Comparison of ENCODE assay signal across 13 cellular contexts in the genomic region with DNA sequence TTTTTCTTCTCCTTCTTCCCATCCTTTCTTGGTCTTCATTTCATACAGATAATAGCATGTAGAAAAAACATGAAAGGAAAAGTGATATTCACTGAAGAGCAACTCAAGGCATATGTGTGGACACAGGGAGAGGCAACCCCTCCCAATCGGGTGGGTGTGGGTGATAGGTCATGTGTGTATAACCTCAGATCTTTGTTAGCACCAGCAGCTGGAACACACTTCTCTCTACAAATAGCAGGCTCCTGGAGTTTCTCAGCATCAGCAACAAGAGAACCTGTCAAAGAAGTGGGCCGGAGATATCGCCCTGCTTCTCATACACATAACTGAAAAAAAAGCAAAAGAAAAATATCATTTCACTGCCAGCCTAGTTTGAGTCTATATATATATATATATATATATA.
DNase-seq lines count a peak whose midpoint lies in the region; ATAC-seq and TF ChIP-seq lines count a peak whose summit lies in the region.
"Had no signal": no experiment of that assay in that cellular context is flagged by ENCODE, and none has a peak within 500 bp of the region (broad histone marks: within the 10 kb centered on the region; RNA-seq: fewer than 3 reads in every experiment).

No MANE protein-coding gene starts in this region.

- no peak for TF ChIP-seq CTCF in nephron progenitor cell (IDR thresholded peaks at IDR 0.05)

- peak; percentile 71 to 85 for ATAC-seq in left cardiac atrium
- ATAC-seq: CD8-positive, alpha-beta T cell had no signal

- DNase-seq in NCI-H748 (lab: John Stamatoyannopoulos, UW; ENCODE audit: unreplicated experiment) (peak; percentile 10), NCI-H748 treated with DMSO at 0.1 percent for 48 hours (lab: John Stamatoyannopoulos, UW) (no peak), NCI-H69 (lab: John Stamatoyannopoulos, UW) (peak; percentile 90), left cardiac atrium (no peak), MG63 (no peak), nephron progenitor cell (no peak)
- no peak for DNase-seq in activated naive CD4-positive, alpha-beta T cell treated with anti-CD3 and anti-CD28 coated beads for 36 hours
- DNase-seq: Caco-2; CD8-positive, alpha-beta T cell; DND-41; GDM1 had no signal

- no peak overlapping the region for H3K4me3 ChIP-seq in MG63
- H3K4me3 ChIP-seq: HAP-1 had no signal

- no peaks in the 10 kb centered on the region for H3K36me3 Mint-ChIP-seq in nephron progenitor cell (ENCODE audit: low read depth)
- no peaks in the 10 kb centered on the region for H3K36me3 Mint-ChIP-seq in activated naive CD4-positive, alpha-beta T cell treated with anti-CD3 and anti-CD28 coated beads for 36 hours (ENCODE audit: low read depth)
- H3K36me3 Mint-ChIP-seq: CD14-positive monocyte; CD8-positive, alpha-beta T cell had no signal

- H3K9me3 ChIP-seq in MG63 = no peaks in the 10 kb centered on the region
- H3K9me3 ChIP-seq: Caco-2, HAP-1 had no signal

- H3K4me3 Mint-ChIP-seq in nephron progenitor cell = no peak overlapping the region
- H3K4me3 Mint-ChIP-seq in activated naive CD4-positive, alpha-beta T cell treated with anti-CD3 and anti-CD28 coated beads for 36 hours = no peak overlapping the region
- H3K4me3 Mint-ChIP-seq: CD14-positive monocyte; CD8-positive, alpha-beta T cell had no signal

- H3K4me1 Mint-ChIP-seq in nephron progenitor cell = peaks cover 15% of the 10 kb centered on the region
- H3K4me1 Mint-ChIP-seq in activated naive CD4-positive, alpha-beta T cell treated with anti-CD3 and anti-CD28 coated beads for 36 hours (ENCODE audit: low read depth) = no peaks in the 10 kb centered on the region

- CTCF ChIA-PET in activated naive CD4-positive, alpha-beta T cell treated with anti-CD3 and anti-CD28 coated beads for 36 hours (lab: Charles Lee) = no interaction called here

- H3K27me3 ChIP-seq in MG63 = no peaks in the 10 kb centered on the region

- no peaks in the 10 kb centered on the region for H3K27me3 Mint-ChIP-seq in nephron progenitor cell (ENCODE audit: low read depth, poor library complexity)
- no peaks in the 10 kb centered on the region for H3K27me3 Mint-ChIP-seq in activated naive CD4-positive, alpha-beta T cell treated with anti-CD3 and anti-CD28 coated beads for 36 hours (ENCODE audit: low read depth)

- no peak overlapping the region for H3K27ac Mint-ChIP-seq in nephron progenitor cell
- H3K27ac Mint-ChIP-seq in activated naive CD4-positive, alpha-beta T cell treated with anti-CD3 and anti-CD28 coated beads for 36 hours = no peak overlapping the region
- H3K27ac Mint-ChIP-seq: CD14-positive monocyte; CD8-positive, alpha-beta T cell had no signal

- H3K9me3 Mint-ChIP-seq in nephron progenitor cell = no peaks in the 10 kb centered on the region
- no peaks in the 10 kb centered on the region for H3K9me3 Mint-ChIP-seq in activated naive CD4-positive, alpha-beta T cell treated with anti-CD3 and anti-CD28 coated beads for 36 hours
- H3K9me3 Mint-ChIP-seq: CD8-positive, alpha-beta T cell had no signal

- no peaks in the 10 kb centered on the region for H3K36me3 ChIP-seq in MG63
- H3K36me3 ChIP-seq: HAP-1 had no signal

- intact Hi-C loops in left cardiac atrium (cut with DNase I) = no loop called here
- intact Hi-C loops in activated naive CD4-positive, alpha-beta T cell treated with anti-CD3 and anti-CD28 coated beads for 36 hours (cut with micrococcal nuclease) = no loop called here

Comparison
In these comparisons a context has a peak if more than half of its experiments do, and no peak if none do; other contexts are left out.
1. DNase-seq: peak in NCI-H748 (single experiment) and NCI-H69 (single experiment); none in NCI-H748 treated with DMSO at 0.1 percent for 48 hours (single experiment), left cardiac atrium (single experiment), MG63 (single experiment), nephron progenitor cell (single experiment) and activated naive CD4-positive, alpha-beta T cell treated with anti-CD3 and anti-CD28 coated beads for 36 hours (single experiment).